Comparison of ENCODE assay signal across 8 cellular contexts in the genomic region with DNA sequence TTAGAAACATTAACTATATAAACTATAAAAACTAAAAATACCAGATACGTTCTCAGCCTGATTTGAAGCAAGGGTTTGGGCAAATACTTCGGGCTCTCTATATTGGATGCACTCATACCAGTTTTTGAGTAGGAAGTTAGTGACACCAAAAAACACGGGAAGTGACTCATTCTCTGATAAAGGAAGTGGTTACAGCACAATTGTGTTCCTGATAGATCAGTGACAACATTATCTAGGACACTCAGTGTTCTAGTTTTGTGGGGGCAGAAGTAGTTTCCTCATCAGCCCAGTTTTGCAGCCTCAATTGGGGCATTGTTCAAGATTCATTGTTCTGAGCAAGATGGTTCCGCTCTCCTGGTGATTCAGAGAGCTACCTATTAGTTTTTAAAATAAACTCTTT.
A peak's percentile ranks its signal among the peaks of the same experiment; 100 is the strongest.
DNase-seq lines count a peak whose midpoint lies in the region; ATAC-seq and TF ChIP-seq lines count a peak whose summit lies in the region.

No MANE protein-coding gene starts in this region.

- H3K4me3 Mint-ChIP-seq in CD4-positive, alpha-beta T cell = peak overlapping the region; percentile 78

- H3K27me3 ChIP-seq in CD4-positive, alpha-beta T cell (ENCODE audit: control insufficient read depth, insufficient read depth, low read length) = no peaks in the 10 kb centered on the region

- peaks cover 4% of the 10 kb centered on the region for H3K36me3 Mint-ChIP-seq in CD4-positive, alpha-beta T cell (ENCODE audit: low read depth)

- CTCF ChIA-PET in CD4-positive, alpha-beta T cell (lab: Charles Lee) = no interaction called here

- H3K4me1 Mint-ChIP-seq in CD4-positive, alpha-beta T cell (ENCODE audit: low read depth) = peaks cover 52% of the 10 kb centered on the region

- H3K27ac Mint-ChIP-seq in CD4-positive, alpha-beta T cell = peak overlapping the region; percentile 79

- H3K9me3 Mint-ChIP-seq in CD4-positive, alpha-beta T cell = peaks cover 8% of the 10 kb centered on the region

- peak in 8 of 10 experiments; percentile 3 to 32 (median 19) for DNase-seq in CD4-positive, alpha-beta T cell
- DNase-seq in MV-4-11 (lab: John Stamatoyannopoulos, UW) (peak; percentile 95), lung microvascular endothelial cell (ENCODE audit: low read depth in 2 of 2) (peak; percentile 76 to 87), DMS114 treated with DMSO at 0.1 percent for 48 hours (lab: John Stamatoyannopoulos, UW; ENCODE audit: unreplicated experiment) (no peak), SHP77 treated with DMSO at 0.1 percent for 48 hours (lab: John Stamatoyannopoulos, UW) (no peak)
- peak; percentile 34 for DNase-seq in activated naive CD4-positive, alpha-beta T cell treated with Interleukin-2 at 50 U/mL for 16 hours

- H3K27me3 Mint-ChIP-seq in CD4-positive, alpha-beta T cell = no peaks in the 10 kb centered on the region

- POLR2A ChIA-PET in CD4-positive, alpha-beta T cell (lab: Charles Lee) = interaction anchor here (0.6 to 2.0 kb wide), 3 partner anchors 1299 to 1861 kb away, joined by 3 to 4 read pairs (median 3); no protein-coding TSS in a partner anchor

- peak overlapping the region; percentile 65 for H3K27ac ChIP-seq in CD4-positive, alpha-beta T cell (ENCODE audit: low read depth, low read length)

- TF ChIP-seq CTCF in CD4-positive, alpha-beta T cell (IDR thresholded peaks at IDR 0.05) = no peak

- ATAC-seq in CD4-positive, alpha-beta T cell (ENCODE audit: poor library complexity) = peak; percentile 89
- ATAC-seq in GM21737 (IDR thresholded peaks at IDR 0.05; ENCODE audit: unreplicated experiment) (peak; percentile 89), GM21526 (IDR thresholded peaks at IDR 0.05; ENCODE audit: low FRiP score, unreplicated experiment) (no peak)

- intact Hi-C loops in CD4-positive, alpha-beta T cell (cut with DNase I, micrococcal nuclease) = loop anchor here in 1 of 2 experiments (10.0 kb wide), 1 partner anchor 1728 kb away; no protein-coding TSS in a partner anchor

- H3K9me3 ChIP-seq in CD4-positive, alpha-beta T cell (ENCODE audit: control insufficient read depth, low read length) = no peaks in the 10 kb centered on the region

Comparison
In these comparisons a context has a peak if more than half of its experiments do, and no peak if none do; other contexts are left out.
1. DNase-seq: peak in CD4-positive, alpha-beta T cell (8 of 10), MV-4-11 (single experiment), activated naive CD4-positive, alpha-beta T cell treated with Interleukin-2 at 50 U/mL for 16 hours (single experiment) and lung microvascular endothelial cell (2 of 2); none in DMS114 treated with DMSO at 0.1 percent for 48 hours (single experiment) and SHP77 treated with DMSO at 0.1 percent for 48 hours (single experiment).